In genomic region chr2:26033769-26034596, GRCh38 we compare ENCODE assay signal across 8 cellular contexts. TPM values are rescaled to one million over a fixed set of nuclear protein-coding genes. Genes with fewer than 3 reads are reported as not detected.
DNase-seq lines count a peak whose midpoint lies in the region; ATAC-seq and TF ChIP-seq lines count a peak whose summit lies in the region.

Gene RAB10, plus strand, starts transcription at chr2:26034084. Its CDS starts 525 bp downstream, at chr2:26034609.

- no peaks in the 10 kb centered on the region for H3K9me3 Mint-ChIP-seq in activated CD4-positive, alpha-beta memory T cell treated with anti-CD3 and anti-CD28 coated beads for 36 hours

- no peak for TF ChIP-seq POLR2A in lower leg skin (IDR thresholded peaks at IDR 0.05)

- peak; percentile 100 for DNase-seq in CD1c-positive myeloid dendritic cell (ENCODE audit: extremely low spot score)
- peak; percentile 95 for DNase-seq in NCI-H82 treated with DMSO at 0.1 percent for 48 hours (lab: John Stamatoyannopoulos, UW; ENCODE audit: unreplicated experiment)
- DNase-seq in activated CD4-positive, alpha-beta memory T cell treated with anti-CD3 and anti-CD28 coated beads for 36 hours, result peak; percentile 100
- peak; percentile 96 to 99 (median 98) for DNase-seq in dorsolateral prefrontal cortex
- DNase-seq in lower leg skin (ENCODE audit: low spot score in 2 of 2), result peak; percentile 98 to 100
- peak; percentile 98 to 99 for DNase-seq in stimulated activated CD4-positive, alpha-beta T cell treated with anti-CD3 and anti-CD28 coated beads, Interleukin-4, amount 100 ng/mL, for 48 hours (ENCODE audit: low read depth in 2 of 2)

- peak within 1 kb of the TSS; percentile 76 to 99 (median 97) for H3K27ac ChIP-seq in dorsolateral prefrontal cortex

- H3K27me3 ChIP-seq in dorsolateral prefrontal cortex, result no peaks in the 10 kb centered on the region

- ATAC-seq in GM19438 (IDR thresholded peaks at IDR 0.05; ENCODE audit: low read depth, unreplicated experiment), result peak; percentile 84
- peak; percentile 58 for ATAC-seq in HG03575 (IDR thresholded peaks at IDR 0.05; ENCODE audit: extremely low read depth, insufficient number of reproducible peaks, low FRiP score, unreplicated experiment)

- H3K4me3 ChIP-seq in dorsolateral prefrontal cortex (peak within 1 kb of the TSS; percentile 72 to 99 (median 95)), lower leg skin (ENCODE audit: low read depth, poor library complexity, severe bottlenecking) (peak within 1 kb of the TSS; percentile 66)

- POLR2A ChIA-PET in activated CD4-positive, alpha-beta memory T cell treated with anti-CD3 and anti-CD28 coated beads for 36 hours (lab: Charles Lee), result interaction anchor here (0.6 to 2.8 kb wide), 12 partner anchors 9 to 361 kb away, joined by 3 to 13 read pairs (median 4); partner anchors contain the start of genes ADGRF3, ASXL2 and DTNB

- CTCF ChIA-PET in activated CD4-positive, alpha-beta memory T cell treated with anti-CD3 and anti-CD28 coated beads for 36 hours (lab: Charles Lee), result interaction anchor here (0.6 to 2.5 kb wide), 12 partner anchors 29 to 151 kb away, joined by 3 to 18 read pairs (median 4); no protein-coding TSS in a partner anchor

- H3K27me3 Mint-ChIP-seq in activated CD4-positive, alpha-beta memory T cell treated with anti-CD3 and anti-CD28 coated beads for 36 hours, result no peaks in the 10 kb centered on the region

- intact Hi-C loops in activated CD4-positive, alpha-beta memory T cell treated with anti-CD3 and anti-CD28 coated beads for 36 hours (cut with micrococcal nuclease), result loop anchor here (1.0 to 10.0 kb wide), 7 partner anchors 10 to 359 kb away; partner anchors contain the start of genes ASXL2, DTNB, HADHA and HADHB
- intact Hi-C loops in dorsolateral prefrontal cortex (cut with DNase I), result loop anchor here (2.0 to 10.0 kb wide), 5 partner anchors 31 to 157 kb away; partner anchors contain the start of genes KIF3C (in 2 of the 2) and ASXL2 (in 1 of the 2)
- intact Hi-C loops in lower leg skin (cut with DNase I; ENCODE audit: low total_unique reads), result no loop called here

- H3K36me3 Mint-ChIP-seq in activated CD4-positive, alpha-beta memory T cell treated with anti-CD3 and anti-CD28 coated beads for 36 hours, result peaks cover 15% of the 10 kb centered on the region

- peak within 1 kb of the TSS; percentile 96 for H3K4me3 Mint-ChIP-seq in activated CD4-positive, alpha-beta memory T cell treated with anti-CD3 and anti-CD28 coated beads for 36 hours

- peaks cover 24% of the 10 kb centered on the region for H3K4me1 Mint-ChIP-seq in activated CD4-positive, alpha-beta memory T cell treated with anti-CD3 and anti-CD28 coated beads for 36 hours (ENCODE audit: low read depth)

- TF ChIP-seq CTCF in dorsolateral prefrontal cortex (IDR thresholded peaks at IDR 0.05 in 54 of 56, conservative IDR thresholded peaks at IDR 0.05 in 2 of 56; ENCODE audit: low read depth in 1 of 56, partially characterized antibody in 56 of 56), result peak in 39 of 56 donors; percentile 3 to 68 (median 33)
- peak in 1 of 3 donors; percentile 11 for TF ChIP-seq CTCF in lower leg skin (IDR thresholded peaks at IDR 0.05)

- WGBS in lower leg skin, 2 donors, result 0% methylated on average over 15 to 43 of the region's 97 CpGs

- peak within 1 kb of the TSS; percentile 91 for H3K27ac Mint-ChIP-seq in activated CD4-positive, alpha-beta memory T cell treated with anti-CD3 and anti-CD28 coated beads for 36 hours

RNA-seq across cellular contexts. Expression of gene RAB10, which starts in this region (rescaled TPM):
- 100 to 1,000 TPM; 110 to 119 TPM for total RNA-seq in activated CD4-positive, alpha-beta memory T cell treated with anti-CD3 and anti-CD28 coated beads for 36 hours
- total RNA-seq in dorsolateral prefrontal cortex (100 to 1,000 TPM in 104 of 120 experiments, 10 to 100 TPM in 16; 88.3 to 149 (median 112) TPM), lower leg skin (100 to 1,000 TPM; 125 to 228 (median 184) TPM)

Comparison
In these comparisons a context has a peak if more than half of its experiments do, and no peak if none do; other contexts are left out.
1. Peak in every context shown above with its lines: DNase-seq, ATAC-seq, H3K4me3 ChIP-seq and H3K27ac ChIP-seq.